ENCODE assay signal across 31 cellular contexts in genomic region chr2:42999856-43000241, GRCh38.
DNase-seq lines count a peak whose midpoint lies in the region; ATAC-seq, FAIRE-seq and TF ChIP-seq lines count a peak whose summit lies in the region.
"Had no signal": no experiment of that assay in that cellular context is flagged by ENCODE, and none has a peak within 500 bp of the region (broad histone marks: within the 10 kb centered on the region; RNA-seq: fewer than 3 reads in every experiment).

No MANE protein-coding gene starts in this region.

- H3K27ac ChIP-seq in cingulate gyrus (ENCODE audit: low read depth, low read length) (peak overlapping the region; percentile 96), keratinocyte (ENCODE audit: control insufficient read depth, insufficient read depth, low read length) (peak overlapping the region; percentile 20), stomach (peak overlapping the region; percentile 28 to 68 (median 67))
- H3K27ac ChIP-seq: 22Rv1, esophagus muscularis mucosa, gastroesophageal sphincter, lower lobe of right lung, neutrophil, PC-9, SJCRH30, upper lobe of left lung, WERI-Rb-1 had no signal

- no peaks in the 10 kb centered on the region for H3K79me2 ChIP-seq in keratinocyte (ENCODE audit: control insufficient read depth, insufficient read depth, low read length)

- no peak for FAIRE-seq in keratinocyte (lab: Jason Lieb, UNC)
- FAIRE-seq: islet of Langerhans had no signal

- WGBS in stomach, 5 donors, result 38 to 63% (median 49%) methylated on average over 7 of the region's 7 CpGs

- H3K4me3 ChIP-seq in keratinocyte (ENCODE audit: control insufficient read depth in 2 of 3, extremely low read depth in 1 of 3, insufficient read depth in 2 of 3, low read depth in 1 of 3, low read length in 3 of 3) (no peak overlapping the region), stomach (no peak overlapping the region)
- H3K4me3 ChIP-seq: esophagus muscularis mucosa, gastroesophageal sphincter, lower lobe of right lung, PC-9, prostate gland, SJCRH30, smooth muscle cell, upper lobe of left lung had no signal

- H3K27me3 ChIP-seq in keratinocyte (ENCODE audit: control insufficient read depth, extremely low read depth, insufficient read depth, low read length) (no peaks in the 10 kb centered on the region), stomach (no peaks in the 10 kb centered on the region)
- H3K27me3 ChIP-seq: esophagus muscularis mucosa, gastroesophageal sphincter, neutrophil, upper lobe of left lung had no signal

- peak overlapping the region; percentile 37 for H3K4me2 ChIP-seq in keratinocyte (ENCODE audit: control insufficient read depth, extremely low read depth, insufficient read depth, low read depth, low read length)
- H3K4me2 ChIP-seq: PC-9, smooth muscle cell had no signal

- intact Hi-C loops in stomach (cut with DNase I; ENCODE audit: low total_unique reads), result no loop called here

- no peak for ATAC-seq in GM19023 (IDR thresholded peaks at IDR 0.05; ENCODE audit: unreplicated experiment)
- ATAC-seq: T-helper 17 cell had no signal

- TF ChIP-seq CTCF in keratinocyte (optimal IDR thresholded peaks at IDR 0.05 in 1 of 3, IDR thresholded peaks at IDR 0.05 in 1 of 3, conservative IDR thresholded peaks at IDR 0.05 in 1 of 3; ENCODE audit: extremely low read depth in 1 of 3, insufficient read depth in 2 of 3, low read length in 3 of 3) (no peak), stomach (IDR thresholded peaks at IDR 0.05) (no peak)

- no peaks in the 10 kb centered on the region for H3K9me1 ChIP-seq in keratinocyte (ENCODE audit: control insufficient read depth, extremely low read depth, insufficient read depth, low read length)

- H3K4me1 ChIP-seq in keratinocyte (ENCODE audit: control insufficient read depth, extremely low read depth, insufficient read depth, low read length), result peaks cover 14% of the 10 kb centered on the region
- peaks cover 24 to 43% (median 33%) of the 10 kb centered on the region in 4 donors for H3K4me1 ChIP-seq in stomach
- H3K4me1 ChIP-seq: gastroesophageal sphincter, lower lobe of right lung had no signal

- no peaks in the 10 kb centered on the region for H3K36me3 ChIP-seq in keratinocyte (ENCODE audit: control insufficient read depth in 2 of 2, extremely low read depth in 1 of 2, insufficient read depth in 2 of 2, low read length in 2 of 2)
- no peaks in the 10 kb centered on the region for H3K36me3 ChIP-seq in stomach
- H3K36me3 ChIP-seq: esophagus muscularis mucosa, gastroesophageal sphincter, lower lobe of right lung, neutrophil, prostate gland, SJCRH30, upper lobe of left lung, WERI-Rb-1 had no signal

- H3K9ac ChIP-seq in keratinocyte (ENCODE audit: control insufficient read depth, extremely low read depth, insufficient read depth, low read length), result peak overlapping the region; percentile 50

- DNase-seq in NCI-H187 (lab: John Stamatoyannopoulos, UW) (peak; percentile 56 to 66), NCI-H187 treated with DMSO at 0.1 percent for 48 hours (lab: John Stamatoyannopoulos, UW) (no peak), keratinocyte (ENCODE audit: low read depth, low spot score) (no peak), stomach (no peak), NCI-H2029 (lab: John Stamatoyannopoulos, UW) (no peak), DMS153 treated with DMSO at 0.1 percent for 48 hours (lab: John Stamatoyannopoulos, UW; ENCODE audit: unreplicated experiment) (no peak)
- DNase-seq: activated CD4-positive, alpha-beta memory T cell treated with anti-CD3 and anti-CD28 coated beads for 36 hours; activated gamma-delta T cell; activated T-cell treated with anti-CD3 and anti-CD28 coated beads for 4 hours; amniotic stem cell; DND-41; effector CD4-positive, alpha-beta T cell; GOT3; lower lobe of right lung; NCI-H510A; PC-9; stimulated activated CD4-positive, alpha-beta T cell treated with anti-CD3 and anti-CD28 coated beads, Interleukin-2, amount 100 ng/mL, for 48 hours; stimulated activated naive CD8-positive, alpha-beta T cell treated with anti-CD3 and anti-CD28 coated beads, Interleukin-15, Interleukin-2, amounts not matched to agents 100 U/mL and 50 U/mL, for 24 hours; T-helper 17 cell; WERI-Rb-1 had no signal

- dilution Hi-C loops in keratinocyte (cut with MboI; ENCODE audit: extremely low pct_ligation_motif_present, low sequenced_read_pairs), result no loop called here

- no peaks in the 10 kb centered on the region for H4K20me1 ChIP-seq in keratinocyte (ENCODE audit: control insufficient read depth, extremely low read depth, insufficient read depth, low read length)

- TF ChIP-seq EP300 in stomach (IDR thresholded peaks at IDR 0.05), result no peak

- peak overlapping the region; percentile 77 for H2AFZ ChIP-seq in keratinocyte (ENCODE audit: control insufficient read depth, low read length)
- H2AFZ ChIP-seq: PC-9 had no signal

- no peak for TF ChIP-seq POLR2A in stomach (IDR thresholded peaks at IDR 0.05)

- H3K9me3 ChIP-seq in keratinocyte (ENCODE audit: control insufficient read depth, low read depth, low read length), result no peaks in the 10 kb centered on the region
- no peaks in the 10 kb centered on the region for H3K9me3 ChIP-seq in stomach
- H3K9me3 ChIP-seq: lower lobe of right lung, neutrophil, prostate gland, upper lobe of left lung had no signal

Comparison
In these comparisons a context has a peak if more than half of its experiments do, and no peak if none do; other contexts are left out.
1. DNase-seq: peak in NCI-H187 (2 of 2); none in NCI-H187 treated with DMSO at 0.1 percent for 48 hours (single experiment), keratinocyte (single experiment), stomach (single experiment), NCI-H2029 (single experiment) and DMS153 treated with DMSO at 0.1 percent for 48 hours (single experiment).
2. H3K27ac ChIP-seq: peak in every context shown above with its lines; median percentile 96 in cingulate gyrus; 67 in stomach; 20 in keratinocyte.